Comparison of ENCODE assay signal across 8 cellular contexts in the genomic region with DNA sequence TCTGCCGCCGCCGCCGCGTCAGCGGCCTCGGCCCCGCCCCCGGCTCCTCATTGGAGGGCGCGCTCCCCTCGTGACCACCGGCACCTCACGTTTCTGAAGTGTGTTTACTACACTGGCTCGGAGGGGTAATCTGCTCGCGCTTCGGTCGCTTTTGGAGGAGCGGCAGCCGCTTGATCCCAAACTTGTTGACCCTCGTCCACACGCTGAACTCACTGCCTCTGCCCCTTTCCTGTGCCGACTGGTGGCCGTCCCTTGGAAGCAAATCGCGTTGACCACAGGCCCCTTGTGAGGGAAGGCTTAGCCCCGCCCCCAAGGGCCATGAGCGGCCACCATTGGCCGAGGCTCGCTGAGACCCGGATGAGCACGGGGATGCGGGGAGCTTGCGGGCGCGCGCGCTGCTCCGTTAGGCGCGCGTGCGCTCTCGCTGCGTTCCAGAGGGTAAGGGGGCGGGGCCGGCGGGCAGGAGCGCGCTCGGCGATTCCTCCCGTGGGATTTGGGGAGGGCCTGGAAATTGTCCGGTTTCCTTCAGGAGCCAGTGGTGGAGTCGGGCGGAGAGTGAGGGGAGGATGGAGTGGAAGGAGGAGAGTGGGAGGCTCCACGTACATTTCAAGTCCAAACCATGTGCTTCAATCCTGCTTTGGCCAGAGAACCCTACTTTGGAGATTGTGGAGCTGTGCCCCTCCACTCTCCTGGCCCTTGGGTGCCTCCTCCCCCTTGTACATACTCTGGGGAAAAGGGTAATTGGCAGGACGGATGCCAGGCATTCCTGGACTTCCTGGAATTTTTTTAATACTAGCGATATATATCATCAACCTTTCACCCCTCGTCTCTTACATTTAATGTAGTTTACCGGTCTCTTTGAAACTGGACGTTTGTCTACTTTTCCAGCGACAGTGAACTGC. TPM values are rescaled to one million over a fixed set of nuclear protein-coding genes. Genes with fewer than 3 reads are reported as not detected.
DNase-seq lines count a peak whose midpoint lies in the region; ATAC-seq, FAIRE-seq and TF ChIP-seq lines count a peak whose summit lies in the region.

A gene (minus strand): TSS at position 3 of the 902 bp plus-strand sequence. CDS start 588 bp downstream, outside the sequence.

- peaks cover 3% of the 10 kb centered on the region for H3K4me1 Mint-ChIP-seq in activated CD4-positive, alpha-beta T cell treated with anti-CD3 and anti-CD28 coated beads for 36 hours
- H3K4me1 Mint-ChIP-seq in chondrocyte (ENCODE audit: low read depth): peaks cover 12% of the 10 kb centered on the region

- no peak for TF ChIP-seq CTCF in chondrocyte (IDR thresholded peaks at IDR 0.05)
- TF ChIP-seq CTCF in kidney (IDR thresholded peaks at IDR 0.05; ENCODE audit: borderline replicate concordance, extremely low read depth, insufficient read depth): no peak

- no peak for FAIRE-seq in kidney (lab: Jason Lieb, UNC)

- H3K27me3 Mint-ChIP-seq in activated CD4-positive, alpha-beta T cell treated with anti-CD3 and anti-CD28 coated beads for 36 hours: peaks cover 7% of the 10 kb centered on the region
- H3K27me3 Mint-ChIP-seq in chondrocyte (ENCODE audit: low read depth): no peaks in the 10 kb centered on the region

- DNase-seq in ACHN (peak; percentile 99), NCI-H460 (ENCODE audit: extremely low read depth, low read depth) (peak; percentile 95), chondrocyte (ENCODE audit: low spot score) (peak; percentile 98), kidney (peak; percentile 99)
- peak; percentile 96 for DNase-seq in activated CD4-positive, alpha-beta T cell treated with anti-CD3 and anti-CD28 coated beads for 36 hours
- DNase-seq in stimulated activated CD4-positive, alpha-beta T cell treated with anti-CD3 and anti-CD28 coated beads, Interleukin-12 subunit alpha, Interleukin-12 subunit beta, amount 100 ng/mL, for 48 hours (ENCODE audit: low read depth in 2 of 3, low spot score in 1 of 3): peak; percentile 84 to 91 (median 84)

- H3K9me3 Mint-ChIP-seq in activated CD4-positive, alpha-beta T cell treated with anti-CD3 and anti-CD28 coated beads for 36 hours (ENCODE audit: low read depth): peaks cover 6% of the 10 kb centered on the region
- peaks cover under 1% of the 10 kb centered on the region for H3K9me3 Mint-ChIP-seq in chondrocyte (ENCODE audit: low read depth)

- peak within 1 kb of the TSS; percentile 99 to 100 for H3K27ac ChIP-seq in kidney (ENCODE audit: low read depth in 2 of 2, low read length in 2 of 2)

- TF ChIP-seq POLR2A in GM18951 (IDR thresholded peaks at IDR 0.05; ENCODE audit: extremely low read depth, insufficient read depth, insufficient read length): peak; percentile 32

- peaks cover 3% of the 10 kb centered on the region for H3K36me3 Mint-ChIP-seq in activated CD4-positive, alpha-beta T cell treated with anti-CD3 and anti-CD28 coated beads for 36 hours (ENCODE audit: low read depth)
- H3K36me3 Mint-ChIP-seq in chondrocyte (ENCODE audit: low read depth): no peaks in the 10 kb centered on the region

- no peak within 1 kb of the TSS for H3K4me3 Mint-ChIP-seq in activated CD4-positive, alpha-beta T cell treated with anti-CD3 and anti-CD28 coated beads for 36 hours
- H3K4me3 Mint-ChIP-seq in chondrocyte (ENCODE audit: unreplicated experiment): no peak within 1 kb of the TSS

- peak; percentile 78 for ATAC-seq in HG03342 (IDR thresholded peaks at IDR 0.05; ENCODE audit: unreplicated experiment)
- peak; percentile 83 for ATAC-seq in activated CD4-positive, alpha-beta T cell treated with anti-CD3 and anti-CD28 coated beads for 36 hours

- CTCF ChIA-PET in activated CD4-positive, alpha-beta T cell treated with anti-CD3 and anti-CD28 coated beads for 36 hours (lab: Charles Lee): interaction anchor here (0.6 to 2.4 kb wide), 10 partner anchors 11 to 737 kb away, joined by 3 to 11 read pairs (median 3); a partner anchor contains a TSS

- peak within 1 kb of the TSS; percentile 99 for H3K27ac Mint-ChIP-seq in activated CD4-positive, alpha-beta T cell treated with anti-CD3 and anti-CD28 coated beads for 36 hours
- H3K27ac Mint-ChIP-seq in chondrocyte (ENCODE audit: unreplicated experiment): no peak within 1 kb of the TSS

- in situ Hi-C loops in ACHN (cut with HindIII; ENCODE audit: low pct_ligation_motif_present, low pct_unique_long_range_greater_than_20kb, low sequenced_read_pairs): no loop called here
- in situ Hi-C loops in GM18951 (cut with MboI; ENCODE audit: low sequenced_read_pairs, unreplicated experiment): no loop called here

- no peaks in the 10 kb centered on the region for H3K36me3 ChIP-seq in kidney (ENCODE audit: control insufficient read depth in 1 of 2, insufficient read depth in 2 of 2, low read length in 2 of 2)

- POLR2A ChIA-PET in activated CD4-positive, alpha-beta T cell treated with anti-CD3 and anti-CD28 coated beads for 36 hours (lab: Charles Lee): interaction anchor here (0.6 to 0.8 kb wide), 2 partner anchors 227 to 454 kb away, joined by 3 read pairs; no protein-coding TSS in a partner anchor

- peak within 1 kb of the TSS; percentile 74 to 97 for H3K4me3 ChIP-seq in kidney (ENCODE audit: low read length in 2 of 2)

- peak within 1 kb of the TSS; percentile 98 for H3K9ac ChIP-seq in kidney (ENCODE audit: low read length in 2 of 2)

- H3K4me1 ChIP-seq in kidney (ENCODE audit: control insufficient read depth in 1 of 2, insufficient read depth in 1 of 2, low read depth in 1 of 2, low read length in 2 of 2): peaks cover 11 to 13% of the 10 kb centered on the region in 2 donors

- intact Hi-C loops in activated CD4-positive, alpha-beta T cell treated with anti-CD3 and anti-CD28 coated beads for 36 hours (cut with DNase I, micrococcal nuclease): loop anchor here (1.0 to 10.0 kb wide), 21 partner anchors 66 to 1989 kb away; a partner anchor contains a TSS
- intact Hi-C loops in kidney (cut with DNase I): no loop called here

- no peaks in the 10 kb centered on the region for H3K9me3 ChIP-seq in kidney (ENCODE audit: control insufficient read depth in 1 of 2, low read length in 2 of 2)

RNA-seq across cellular contexts. Expression of the gene that starts here (rescaled TPM):
- 45.7 and 47.4 TPM in 2 replicates for total RNA-seq in NCI-H460 (2014; rRNA removed; shearing (Covaris generic))
- polyA plus RNA-seq in NCI-H460 (2014; cell fraction: nucleus; rRNA removed): 69.8 and 76.1 TPM in 2 replicates
- 10 to 100 TPM; 14.8 to 17.7 TPM for total RNA-seq in activated CD4-positive, alpha-beta T cell treated with anti-CD3 and anti-CD28 coated beads for 36 hours
- total RNA-seq in chondrocyte (16.8 to 21.2 TPM (median 20.8 TPM) in 3 replicates), kidney (17.7 TPM)
- 8.4 TPM for polyA plus RNA-seq in kidney (ENCODE audit: insufficient read depth, low read depth, low replicate concordance)

Comparison
In these comparisons a context has a peak if more than half of its experiments do, and no peak if none do; other contexts are left out.
1. Peak in every context shown above with its lines: DNase-seq, ATAC-seq, H3K4me3 ChIP-seq and H3K27ac ChIP-seq.